In genomic region chr7:112156412-112156811, GRCh38 we compare ENCODE assay signal across 19 cellular contexts.
"Had no signal": no experiment of that assay in that cellular context is flagged by ENCODE, and none has a peak within 500 bp of the region (broad histone marks: within the 10 kb centered on the region; RNA-seq: fewer than 3 reads in every experiment).

No MANE protein-coding gene starts in this region.

- H3K4me1 ChIP-seq: tibial artery, uterus had no signal

- H3K9me3 Mint-ChIP-seq: naive thymus-derived CD8-positive, alpha-beta T cell; stimulated activated effector memory CD8-positive, alpha-beta T cell treated with anti-CD3 and anti-CD28 coated beads, Interleukin-12 subunit alpha, Interleukin-12 subunit beta, amount 100 ng/mL, for 72 hours; stimulated activated naive CD8-positive, alpha-beta T cell treated with anti-CD3 and anti-CD28 coated beads, Interleukin-15, Interleukin-2, amounts not matched to agents 100 ng/mL and 50 ng/mL, for 24 hours had no signal

- H3K27ac ChIP-seq: heart right ventricle, neutrophil, tibial artery, uterus had no signal

- H3K4me3 ChIP-seq: heart right ventricle, lung, tibial artery, upper lobe of left lung, uterus had no signal

- H3K36me3 Mint-ChIP-seq: naive thymus-derived CD8-positive, alpha-beta T cell; stimulated activated effector memory CD8-positive, alpha-beta T cell treated with anti-CD3 and anti-CD28 coated beads, Interleukin-12 subunit alpha, Interleukin-12 subunit beta, amount 100 ng/mL, for 72 hours had no signal

- H3K4me3 Mint-ChIP-seq: naive thymus-derived CD8-positive, alpha-beta T cell; stimulated activated effector memory CD8-positive, alpha-beta T cell treated with anti-CD3 and anti-CD28 coated beads, Interleukin-12 subunit alpha, Interleukin-12 subunit beta, amount 100 ng/mL, for 72 hours; stimulated activated naive CD8-positive, alpha-beta T cell treated with anti-CD3 and anti-CD28 coated beads, Interleukin-15, Interleukin-2, amounts not matched to agents 100 ng/mL and 50 ng/mL, for 24 hours had no signal

- ATAC-seq: esophagus mucosa; heart right ventricle; left ventricle myocardium superior; naive thymus-derived CD8-positive, alpha-beta T cell; right cardiac atrium had no signal

- H3K9me3 ChIP-seq: heart right ventricle, neutrophil, tibial artery, upper lobe of left lung, uterus had no signal

- FAIRE-seq: endometrium had no signal

- H3K27me3 ChIP-seq: heart right ventricle, neutrophil, tibial artery, upper lobe of left lung, uterus had no signal

- H3K27ac Mint-ChIP-seq: naive thymus-derived CD8-positive, alpha-beta T cell; stimulated activated effector memory CD8-positive, alpha-beta T cell treated with anti-CD3 and anti-CD28 coated beads, Interleukin-12 subunit alpha, Interleukin-12 subunit beta, amount 100 ng/mL, for 72 hours; stimulated activated naive CD8-positive, alpha-beta T cell treated with anti-CD3 and anti-CD28 coated beads, Interleukin-15, Interleukin-2, amounts not matched to agents 100 ng/mL and 50 ng/mL, for 24 hours had no signal

- DNase-seq: effector memory CD4-positive, alpha-beta T cell; heart right ventricle; hypothalamus; left ventricle myocardium superior; mesendoderm; naive thymus-derived CD8-positive, alpha-beta T cell; posterior cingulate gyrus; right cardiac atrium; stimulated activated CD4-positive, alpha-beta T cell treated with anti-CD3 and anti-CD28 coated beads, Interleukin-4, amount 100 ng/mL, for 1 hour; stimulated activated CD8-positive, alpha-beta memory T cell treated with anti-CD3 and anti-CD28 coated beads, Interleukin-4, amount 100 ng/mL, for 48 hours; tibial artery; upper lobe of left lung; uterus had no signal

- H3K36me3 ChIP-seq: heart right ventricle, neutrophil, tibial artery, upper lobe of left lung, uterus had no signal

- H3K4me1 Mint-ChIP-seq: stimulated activated effector memory CD8-positive, alpha-beta T cell treated with anti-CD3 and anti-CD28 coated beads, Interleukin-12 subunit alpha, Interleukin-12 subunit beta, amount 100 ng/mL, for 72 hours had no signal
